19 cellular contexts compared by ENCODE assay signal in genomic region chr10:82821043-82821442, GRCh38.
"Had no signal": no experiment of that assay in that cellular context is flagged by ENCODE, and none has a peak within 500 bp of the region (broad histone marks: within the 10 kb centered on the region; RNA-seq: fewer than 3 reads in every experiment).

No MANE protein-coding gene starts in this region.

- H3K36me3 ChIP-seq: cardiac muscle cell, heart left ventricle, neutrophil, ovary, prostate gland, spleen, upper lobe of left lung had no signal

- ATAC-seq: activated T-cell treated with anti-CD3 and anti-CD28 coated beads, Interleukin-2, amount 50 U/mL, for 72 hours; heart left ventricle; natural killer cell treated with Interleukin-12 subunit alpha and Interleukin-12 subunit beta and Interleukin-15 and Interleukin-18, amount 100 ng/mL, for 72 hours had no signal

- H3K4me1 ChIP-seq: heart left ventricle, prostate gland, spleen, testis, upper lobe of left lung had no signal

- H3K27ac ChIP-seq: cardiac muscle cell, epithelial cell of prostate, heart left ventricle, neutrophil, ovary, prostate gland, spleen, testis, upper lobe of left lung had no signal

- DNase-seq: activated CD4-positive, alpha-beta memory T cell treated with anti-CD3 and anti-CD28 coated beads for 36 hours; activated CD4-positive, alpha-beta T cell treated with anti-CD3 and anti-CD28 coated beads for 48 hours; activated effector memory CD4-positive, alpha-beta T cell treated with Interleukin-2 at 50 U/mL for 16 hours; activated naive CD4-positive, alpha-beta T cell treated with anti-CD3 and anti-CD28 coated beads for 36 hours; activated naive CD8-positive, alpha-beta T cell treated with anti-CD3 and anti-CD28 coated beads, Interleukin-2, amount 10 ng/mL, durations not matched to agents 7 days and 5 days; activated T-cell treated with anti-CD3 and anti-CD28 coated beads, Interleukin-2, amount 50 U/mL, for 72 hours; amniotic stem cell; heart left ventricle; ovary; spleen; stimulated activated CD4-positive, alpha-beta T cell treated with anti-CD3 and anti-CD28 coated beads, Interleukin-4, amount 100 ng/mL, for 1 hour; stimulated activated naive CD4-positive, alpha-beta T cell; testis; upper lobe of left lung had no signal

- H3K4me3 ChIP-seq: cardiac muscle cell, heart left ventricle, ovary, prostate gland, spleen, testis, upper lobe of left lung had no signal

- H3K27me3 ChIP-seq: cardiac muscle cell, neutrophil, ovary, spleen, testis, upper lobe of left lung had no signal

- H3K9me3 ChIP-seq: heart left ventricle, neutrophil, ovary, prostate gland, spleen, testis, upper lobe of left lung had no signal
